In genomic region chr1:214514032-214514818, GRCh38 we compare ENCODE assay signal across 13 cellular contexts. TPM values are rescaled to one million over a fixed set of nuclear protein-coding genes. Genes with fewer than 3 reads are reported as not detected.
A peak's percentile ranks its signal among the peaks of the same experiment; 100 is the strongest.
DNase-seq lines count a peak whose midpoint lies in the region; ATAC-seq and TF ChIP-seq lines count a peak whose summit lies in the region.
"Had no signal": no experiment of that assay in that cellular context is flagged by ENCODE, and none has a peak within 500 bp of the region (broad histone marks: within the 10 kb centered on the region; RNA-seq: fewer than 3 reads in every experiment).

No MANE protein-coding gene starts in this region.

- peaks cover 17% of the 10 kb centered on the region for H3K27me3 Mint-ChIP-seq in activated CD4-positive, alpha-beta memory T cell treated with anti-CD3 and anti-CD28 coated beads, Interleukin-2, amount 10 ng/mL, durations not matched to agents 7 days and 5 days
- H3K27me3 Mint-ChIP-seq: CD4-positive, alpha-beta T cell had no signal

- H2AK5ac ChIP-seq in IMR-90 (ENCODE audit: low read depth, low read length), result no peak overlapping the region; the same call in 1 of the 2 replicates

- peaks cover 37 to 91% of the 10 kb centered on the region in 2 experiments for H3K79me1 ChIP-seq in IMR-90 (ENCODE audit: low read depth in 1 of 2, low read length in 2 of 2)

- H3K27me3 ChIP-seq in IMR-90 (ENCODE audit: control insufficient read depth, insufficient read depth, low read length) (no peaks in the 10 kb centered on the region), adipocyte (replicated peaks; ENCODE audit: control insufficient read depth, insufficient read depth, low read length) (no peaks in the 10 kb centered on the region), lower lobe of right lung (ENCODE audit: low read depth) (no peaks in the 10 kb centered on the region)
- H3K27me3 ChIP-seq: SJCRH30 had no signal

- H2BK5ac ChIP-seq in IMR-90 (ENCODE audit: low read depth, low read length, poor library complexity, severe bottlenecking), result no peak overlapping the region

- H3K27ac ChIP-seq in IMR-90 (ENCODE audit: insufficient read depth, low read length) (peak overlapping the region; percentile 16; the same call in 1 of the 2 replicates), lower lobe of right lung (no peak overlapping the region)
- H3K27ac ChIP-seq: neutrophil, SJCRH30 had no signal

- peaks cover 19% of the 10 kb centered on the region for H3K9me1 ChIP-seq in IMR-90 (ENCODE audit: insufficient read depth, low read length)

- no peak overlapping the region for H3K18ac ChIP-seq in IMR-90 (ENCODE audit: low read depth, low read length)

- H3K36me3 ChIP-seq in IMR-90 (ENCODE audit: control insufficient read depth, insufficient read depth, low read length), result no peaks in the 10 kb centered on the region
- H3K36me3 ChIP-seq in adipocyte (ENCODE audit: control insufficient read depth, insufficient read depth, low read length, severe bottlenecking), result no peaks in the 10 kb centered on the region
- no peaks in the 10 kb centered on the region for H3K36me3 ChIP-seq in lower lobe of right lung
- H3K36me3 ChIP-seq: neutrophil, SJCRH30 had no signal

- H2BK120ac ChIP-seq in IMR-90 (ENCODE audit: low read depth, low read length), result no peak overlapping the region

- H2BK15ac ChIP-seq in IMR-90 (ENCODE audit: low read depth, low read length), result no peak overlapping the region

- no peak overlapping the region for H3K4me3 Mint-ChIP-seq in activated CD4-positive, alpha-beta memory T cell treated with anti-CD3 and anti-CD28 coated beads, Interleukin-2, amount 10 ng/mL, durations not matched to agents 7 days and 5 days
- H3K4me3 Mint-ChIP-seq: CD4-positive, alpha-beta T cell had no signal

- DNase-seq in AG10803 (ENCODE audit: low read depth), result peak; percentile 47
- peak; percentile 80 for DNase-seq in IMR-90
- DNase-seq in adipocyte (ENCODE audit: low read depth), result peak; percentile 51
- DNase-seq in lower lobe of right lung, result no peak
- DNase-seq in DMS153 (lab: John Stamatoyannopoulos, UW), result no peak
- no peak for DNase-seq in activated CD4-positive, alpha-beta memory T cell treated with anti-CD3 and anti-CD28 coated beads, Interleukin-2, amount 10 ng/mL, durations not matched to agents 7 days and 5 days
- DNase-seq: activated CD8-positive, alpha-beta memory T cell treated with anti-CD3 and anti-CD28 coated beads, Interleukin-2, amount 50 U/mL, for 4 hours; CD4-positive, alpha-beta T cell; SJCRH30 had no signal

- no peak overlapping the region; the same call in 1 of the 2 replicates for H3K9ac ChIP-seq in IMR-90 (ENCODE audit: low read depth, low read length)
- H3K9ac ChIP-seq in adipocyte (ENCODE audit: low read length), result peak overlapping the region; percentile 75

- H2BK20ac ChIP-seq in IMR-90 (ENCODE audit: low read depth, low read length), result no peak overlapping the region

- intact Hi-C loops in IMR-90 (cut with micrococcal nuclease), result no loop called here
- intact Hi-C loops in lower lobe of right lung (cut with DNase I), result no loop called here

- WGBS in IMR-90 (ENCODE audit: extremely low coverage in 2 of 2, insufficient read length in 1 of 2), 2 experiments, result no CpG with 5 or more reads among the region's 9 CpGs

- BruUV-seq in IMR-90 (replicated peaks; lab: Mats Ljungman, UMichigan), result no TSS peak

- in situ Hi-C loops in IMR-90 (cut with MboI; ENCODE audit: low sequenced_read_pairs), result no loop called here

- no peak overlapping the region for H3K4ac ChIP-seq in IMR-90 (ENCODE audit: low read depth, low read length)

- no peak for TF ChIP-seq RAD21 in IMR-90 (IDR thresholded peaks at IDR 0.05; ENCODE audit: low read length)

- H3K23ac ChIP-seq in IMR-90 (ENCODE audit: low read depth, low read length), result no peak overlapping the region; the same call in 1 of the 2 replicates

- H4K8ac ChIP-seq in IMR-90 (ENCODE audit: low read depth in 2 of 2, low read length in 2 of 2), result no peak overlapping the region; a peak in 1 of 4 replicates

- peaks cover 70% of the 10 kb centered on the region for H4K20me1 ChIP-seq in IMR-90 (ENCODE audit: insufficient read depth, low read length)

- no peak overlapping the region for H2AFZ ChIP-seq in IMR-90 (replicated peaks; ENCODE audit: low read length, poor library complexity)

- no peaks in the 10 kb centered on the region for H3K36me3 Mint-ChIP-seq in activated CD4-positive, alpha-beta memory T cell treated with anti-CD3 and anti-CD28 coated beads, Interleukin-2, amount 10 ng/mL, durations not matched to agents 7 days and 5 days (ENCODE audit: low read depth)

- no peak overlapping the region for H3K27ac Mint-ChIP-seq in activated CD4-positive, alpha-beta memory T cell treated with anti-CD3 and anti-CD28 coated beads, Interleukin-2, amount 10 ng/mL, durations not matched to agents 7 days and 5 days
- H3K27ac Mint-ChIP-seq: CD4-positive, alpha-beta T cell; IgD-negative memory B cell had no signal

- H3K9me3 ChIP-seq in IMR-90 (ENCODE audit: control insufficient read depth, insufficient read depth, low read length) (no peaks in the 10 kb centered on the region), adipocyte (ENCODE audit: control insufficient read depth, low read length) (no peaks in the 10 kb centered on the region), lower lobe of right lung (no peaks in the 10 kb centered on the region)
- H3K9me3 ChIP-seq: neutrophil had no signal

- CTCF ChIA-PET in IMR-90 (lab: Yijun Ruan, JAX), result no interaction called here
- CTCF ChIA-PET in activated CD4-positive, alpha-beta memory T cell treated with anti-CD3 and anti-CD28 coated beads, Interleukin-2, amount 10 ng/mL, durations not matched to agents 7 days and 5 days (lab: Charles Lee), result no interaction called here

- no peak overlapping the region for H4K5ac ChIP-seq in IMR-90 (ENCODE audit: low read depth, low read length)

- H3K4me1 ChIP-seq in IMR-90 (ENCODE audit: control insufficient read depth, insufficient read depth, low read length) (peaks cover 19% of the 10 kb centered on the region), adipocyte (ENCODE audit: control insufficient read depth, insufficient read depth, low read length) (peaks cover 51% of the 10 kb centered on the region), lower lobe of right lung (peaks cover 22% of the 10 kb centered on the region)

- peak overlapping the region; percentile 24; the same call in 1 of the 2 replicates for H3K14ac ChIP-seq in IMR-90 (replicated peaks; ENCODE audit: low read depth, low read length)

- no peak overlapping the region for H4K91ac ChIP-seq in IMR-90 (ENCODE audit: insufficient read depth, low read depth, low read length)

- no peak overlapping the region for H3K56ac ChIP-seq in IMR-90 (ENCODE audit: extremely low read depth, insufficient read depth, low read length)

- dilution Hi-C loops in IMR-90 (cut with HindIII; ENCODE audit: low sequenced_read_pairs, unreplicated experiment), result no loop called here

- no peak overlapping the region for H2AK9ac ChIP-seq in IMR-90 (replicated peaks; ENCODE audit: low read depth, low read length, poor library complexity)

- POLR2A ChIA-PET in IMR-90 (lab: Charles Lee; ENCODE audit: unreplicated experiment), result no interaction called here
- POLR2A ChIA-PET in activated CD4-positive, alpha-beta memory T cell treated with anti-CD3 and anti-CD28 coated beads, Interleukin-2, amount 10 ng/mL, durations not matched to agents 7 days and 5 days (lab: Charles Lee), result no interaction called here

- ATAC-seq in IMR-90 (ENCODE audit: low read depth) (peak; percentile 70), lower lobe of right lung (peak; percentile 10 to 25), HG02840 (IDR thresholded peaks at IDR 0.05; ENCODE audit: low FRiP score, unreplicated experiment) (no peak), HG03342 (IDR thresholded peaks at IDR 0.05; ENCODE audit: unreplicated experiment) (no peak)

- TF ChIP-seq CTCF in AG10803 (conservative IDR thresholded peaks at IDR 0.05; ENCODE audit: low read length) (no peak), IMR-90 (conservative IDR thresholded peaks at IDR 0.05; ENCODE audit: low read depth, low read length) (no peak), lower lobe of right lung (IDR thresholded peaks at IDR 0.05) (no peak)

- H3K4me2 ChIP-seq in IMR-90 (ENCODE audit: low read depth, low read length), result peak overlapping the region; percentile 46

- H3K4me3 ChIP-seq in AG10803 (ENCODE audit: low read length) (no peak overlapping the region), IMR-90 (ENCODE audit: insufficient read depth, low read depth, low read length) (no peak overlapping the region), adipocyte (ENCODE audit: low read length) (peak overlapping the region; percentile 53), lower lobe of right lung (no peak overlapping the region)
- H3K4me3 ChIP-seq: SJCRH30 had no signal

- peaks cover 6% of the 10 kb centered on the region for H3K9me3 Mint-ChIP-seq in activated CD4-positive, alpha-beta memory T cell treated with anti-CD3 and anti-CD28 coated beads, Interleukin-2, amount 10 ng/mL, durations not matched to agents 7 days and 5 days
- H3K9me3 Mint-ChIP-seq: CD4-positive, alpha-beta T cell had no signal

- TF ChIP-seq POLR2A in IMR-90 (IDR thresholded peaks at IDR 0.05; ENCODE audit: low read depth, low read length), result no peak

- peaks cover 1% of the 10 kb centered on the region for H3K4me1 Mint-ChIP-seq in activated CD4-positive, alpha-beta memory T cell treated with anti-CD3 and anti-CD28 coated beads, Interleukin-2, amount 10 ng/mL, durations not matched to agents 7 days and 5 days
- H3K4me1 Mint-ChIP-seq: IgD-negative memory B cell had no signal

TF ChIP-seq in IMR-90, 13 proteins besides CTCF, POLR2A, EP300 and RAD21:
- TF ChIP-seq NFE2L2 (IDR thresholded peaks at IDR 0.05; ENCODE audit: low read depth, low read length) (no peak), CEBPB (IDR thresholded peaks at IDR 0.05; ENCODE audit: low read depth, low read length) (peak; percentile 43; the same call in 1 of the 2 replicates), SMC3 (IDR thresholded peaks at IDR 0.05; ENCODE audit: low read depth, low read length) (no peak)
- TF ChIP-seq, protein P1, sequence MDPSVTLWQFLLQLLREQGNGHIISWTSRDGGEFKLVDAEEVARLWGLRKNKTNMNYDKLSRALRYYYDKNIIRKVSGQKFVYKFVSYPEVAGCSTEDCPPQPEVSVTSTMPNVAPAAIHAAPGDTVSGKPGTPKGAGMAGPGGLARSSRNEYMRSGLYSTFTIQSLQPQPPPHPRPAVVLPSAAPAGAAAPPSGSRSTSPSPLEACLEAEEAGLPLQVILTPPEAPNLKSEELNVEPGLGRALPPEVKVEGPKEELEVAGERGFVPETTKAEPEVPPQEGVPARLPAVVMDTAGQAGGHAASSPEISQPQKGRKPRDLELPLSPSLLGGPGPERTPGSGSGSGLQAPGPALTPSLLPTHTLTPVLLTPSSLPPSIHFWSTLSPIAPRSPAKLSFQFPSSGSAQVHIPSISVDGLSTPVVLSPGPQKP (IDR thresholded peaks at IDR 0.05; ENCODE audit: borderline replicate concordance, low read depth, low read length), result no peak

RNA-seq across cellular contexts. Expression of gene PTPN14, which starts 37.2 kb away (rescaled TPM):
- 31.7 and 42.8 TPM in 2 replicates for total RNA-seq in IMR-90 (2012; rRNA removed)
- polyA plus RNA-seq in IMR-90 (2012; rRNA removed), result 21.5 and 21.8 TPM in 2 replicates
- 7.4 and 16.9 TPM in 2 replicates for polyA plus RNA-seq in IMR-90 (2012; cell fraction: cytosol; rRNA removed)
- 21.6 and 26.1 TPM in 2 replicates for polyA plus RNA-seq in IMR-90 (2012; cell fraction: nucleus; rRNA removed; ENCODE audit: low replicate concordance)
- 34.1 TPM for total RNA-seq in lower lobe of right lung
- total RNA-seq in activated CD4-positive, alpha-beta memory T cell treated with anti-CD3 and anti-CD28 coated beads, Interleukin-2, amount 10 ng/mL, durations not matched to agents 7 days and 5 days, result under 1 TPM; 0.20 to 0.28 TPM

Comparison
In these comparisons a context has a peak if more than half of its experiments do, and no peak if none do; other contexts are left out.
1. DNase-seq: peak in AG10803 (single experiment), IMR-90 (single experiment) and adipocyte (single experiment); none in lower lobe of right lung (single experiment), DMS153 (single experiment) and activated CD4-positive, alpha-beta memory T cell treated with anti-CD3 and anti-CD28 coated beads, Interleukin-2, amount 10 ng/mL, durations not matched to agents 7 days and 5 days (single experiment).
2. ATAC-seq: peak in IMR-90 (single experiment) and lower lobe of right lung (2 of 2); none in HG02840 (single experiment) and HG03342 (single experiment).
3. RNA of gene PTPN14, which starts 37.2 kb away (total RNA-seq): 34.1 TPM in lower lobe of right lung (single experiment) and 31.7 to 42.8 TPM in IMR-90; 0.20 to 0.28 TPM in activated CD4-positive, alpha-beta memory T cell treated with anti-CD3 and anti-CD28 coated beads, Interleukin-2, amount 10 ng/mL, durations not matched to agents 7 days and 5 days; every median in the first group is over 10 times any median in the second.